ENCODE assay signal across 20 cellular contexts in genomic region chr2:162919111-162919510, GRCh38.
"Had no signal": no experiment of that assay in that cellular context is flagged by ENCODE, and none has a peak within 500 bp of the region (broad histone marks: within the 10 kb centered on the region; RNA-seq: fewer than 3 reads in every experiment).

No MANE protein-coding gene starts in this region.

- H3K36me3 ChIP-seq: gastrocnemius medialis, pancreas, stomach, thyroid gland, vagina had no signal

- H3K27me3 ChIP-seq: dorsolateral prefrontal cortex, gastrocnemius medialis, pancreas, stomach, thyroid gland, vagina had no signal

- H3K27ac ChIP-seq: dorsolateral prefrontal cortex, gastrocnemius medialis, pancreas, stomach, thyroid gland, vagina had no signal

- H3K4me1 ChIP-seq: gastrocnemius medialis, pancreas, stomach, thyroid gland, vagina had no signal

- ATAC-seq: gastrocnemius medialis; left lobe of liver; naive thymus-derived CD4-positive, alpha-beta T cell; pancreas; sciatic nerve; stimulated activated effector memory CD8-positive, alpha-beta T cell treated with anti-CD3 and anti-CD28 coated beads, Interleukin-12 subunit alpha, Interleukin-12 subunit beta, amount 100 ng/mL, for 72 hours had no signal

- H3K9me3 ChIP-seq: gastrocnemius medialis, pancreas, stomach, thyroid gland, vagina had no signal

- DNase-seq: dorsolateral prefrontal cortex; effector CD4-positive, alpha-beta T cell; foreskin fibroblast; gastrocnemius medialis; head of caudate nucleus; kidney; naive thymus-derived CD4-positive, alpha-beta T cell; pancreas; retina; stimulated activated CD4-positive, alpha-beta T cell treated with anti-CD3 and anti-CD28 coated beads, Interleukin-2, amount 100 ng/mL, for 24 hours; stimulated activated CD4-positive, alpha-beta T cell treated with anti-CD3 and anti-CD28 coated beads, Interleukin-4, amount 100 ng/mL, for 24 hours; stimulated activated naive CD4-positive, alpha-beta T cell treated with Interleukin-2 at 50 U/mL for 16 hours; stomach; thyroid gland; trophoblast cell had no signal

- H3K4me3 ChIP-seq: dorsolateral prefrontal cortex, gastrocnemius medialis, lung, pancreas, stomach, thyroid gland, vagina had no signal
